ENCODE assay signal across 14 cellular contexts in the genomic region with DNA sequence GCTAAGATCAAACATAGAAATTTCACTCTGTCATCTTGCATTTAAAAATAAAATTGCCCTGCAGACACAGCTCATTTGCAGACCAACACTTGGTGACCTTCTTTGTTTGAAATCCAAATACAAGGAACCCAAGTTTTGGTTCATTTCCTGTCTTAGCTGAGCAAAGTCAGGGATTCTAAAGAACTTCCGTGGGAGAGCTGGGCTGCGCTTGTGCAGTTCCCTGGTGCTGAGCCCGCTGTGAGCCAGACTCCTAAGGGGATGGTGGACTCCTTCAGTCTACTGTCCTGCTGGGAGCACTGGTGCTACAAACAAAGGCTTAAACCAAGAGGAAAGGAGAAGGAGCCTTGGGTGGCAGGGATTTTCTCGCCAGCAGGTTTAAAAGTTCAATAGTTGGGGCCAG.
DNase-seq lines count a peak whose midpoint lies in the region; ATAC-seq and TF ChIP-seq lines count a peak whose summit lies in the region.
"Had no signal": no experiment of that assay in that cellular context is flagged by ENCODE, and none has a peak within 500 bp of the region (broad histone marks: within the 10 kb centered on the region; RNA-seq: fewer than 3 reads in every experiment).

No MANE protein-coding gene starts in this region.

- H3K27ac ChIP-seq in heart right ventricle (peak overlapping the region in 9 of 10 donors; percentile 2 to 92 (median 73)), right atrium auricular region (peak overlapping the region; percentile 26 to 72), neuronal stem cell (replicated peaks; ENCODE audit: low read length) (peak overlapping the region; percentile 52), aorta (ENCODE audit: low read depth in 1 of 2, low read length in 2 of 2) (peak overlapping the region; percentile 79 to 95)
- H3K27ac ChIP-seq: SJSA1 had no signal

- TF ChIP-seq CTCF in heart right ventricle (IDR thresholded peaks at IDR 0.05) (no peak), right atrium auricular region (IDR thresholded peaks at IDR 0.05) (no peak)

- DNase-seq in heart right ventricle (peak in 1 of 2 donors; percentile 36), cardiac septum (ENCODE audit: low spot score) (no peak), right atrium auricular region (ENCODE audit: low spot score) (no peak), neuronal stem cell (ENCODE audit: low spot score) (no peak), aorta (no peak), epidermal melanocyte (ENCODE audit: insufficient read length, low spot score) (no peak), HuH-7 (ENCODE audit: low spot score) (no peak), NCI-H1048 (lab: John Stamatoyannopoulos, UW) (no peak)
- DNase-seq: ACHN; activated naive CD4-positive, alpha-beta T cell; COR-L47; immature natural killer cell had no signal

- H3K4me2 ChIP-seq in neuronal stem cell (ENCODE audit: insufficient read depth, low read length, poor library complexity, severe bottlenecking): no peak overlapping the region

- ATAC-seq in heart right ventricle (peak in 2 of 8 donors; percentile 17 to 18), aorta (ENCODE audit: low FRiP score) (no peak)

- H2AK5ac ChIP-seq in neuronal stem cell (ENCODE audit: low read depth, low read length): peak overlapping the region; percentile 79

- H3K4ac ChIP-seq in neuronal stem cell (ENCODE audit: low read length): peak overlapping the region; percentile 56

- H2BK12ac ChIP-seq in neuronal stem cell (ENCODE audit: low read length): no peak overlapping the region

- H4K91ac ChIP-seq in neuronal stem cell (ENCODE audit: low read depth, low read length, poor library complexity): no peak overlapping the region

- H2BK15ac ChIP-seq in neuronal stem cell (ENCODE audit: low read length): no peak overlapping the region

- H2AFZ ChIP-seq in neuronal stem cell (ENCODE audit: low read length): peak overlapping the region; percentile 21

- H3K4me1 ChIP-seq in heart right ventricle (peaks cover 10 to 57% (median 50%) of the 10 kb centered on the region in 9 donors), right atrium auricular region (peaks cover 0 to 36% of the 10 kb centered on the region in 2 donors), neuronal stem cell (ENCODE audit: control insufficient read depth in 2 of 2, insufficient read depth in 1 of 2, low read depth in 1 of 2, low read length in 2 of 2) (peaks cover 20 to 25% of the 10 kb centered on the region in 2 donors), aorta (ENCODE audit: control insufficient read depth in 1 of 2, insufficient read depth in 2 of 2, low read length in 2 of 2) (peaks cover 2 to 3% of the 10 kb centered on the region in 2 donors)
- H3K4me1 ChIP-seq: HAP-1 had no signal

- H2BK5ac ChIP-seq in neuronal stem cell (ENCODE audit: low read length): no peak overlapping the region

- WGBS in heart right ventricle, 2 donors: 45 to 70% methylated on average over 4 of the region's 4 CpGs
- WGBS in neuronal stem cell (ENCODE audit: extremely low coverage in 2 of 2, insufficient read length in 2 of 2, insufficient replicate concordance in 1 of 2), 2 donors: no CpG with 5 or more reads among the region's 4 CpGs
- WGBS in aorta, 2 donors: 25 to 27% methylated on average over 4 of the region's 4 CpGs

- H3K36me3 ChIP-seq in heart right ventricle (peaks cover 0 to 28% (median 0%) of the 10 kb centered on the region in 9 donors), right atrium auricular region (no peaks in the 10 kb centered on the region), neuronal stem cell (replicated peaks in 1 of 2; ENCODE audit: control insufficient read depth in 2 of 2, insufficient read depth in 2 of 2, low read length in 2 of 2) (peaks cover 2 to 5% of the 10 kb centered on the region in 2 donors), aorta (ENCODE audit: control insufficient read depth in 1 of 2, insufficient read depth in 2 of 2, low read length in 1 of 2) (no peaks in the 10 kb centered on the region)
- H3K36me3 ChIP-seq: HAP-1 had no signal

- H3K27me3 ChIP-seq in heart right ventricle: no peaks in the 10 kb centered on the region
- H3K27me3 ChIP-seq in right atrium auricular region: no peaks in the 10 kb centered on the region
- H3K27me3 ChIP-seq in neuronal stem cell (ENCODE audit: control insufficient read depth in 3 of 3, insufficient read depth in 3 of 3, low read depth in 1 of 3, low read length in 3 of 3): no peaks in the 10 kb centered on the region
- H3K27me3 ChIP-seq in aorta (ENCODE audit: control insufficient read depth in 1 of 2, insufficient read depth in 2 of 2, low read length in 1 of 2): no peaks in the 10 kb centered on the region
- H3K27me3 ChIP-seq: SJSA1 had no signal

- H4K8ac ChIP-seq in neuronal stem cell (ENCODE audit: low read depth, low read length): no peak overlapping the region

- H3K14ac ChIP-seq in neuronal stem cell (ENCODE audit: low read length): no peak overlapping the region

- H3K4me3 ChIP-seq in heart right ventricle: no peak overlapping the region
- no peak overlapping the region for H3K4me3 ChIP-seq in right atrium auricular region
- no peak overlapping the region for H3K4me3 ChIP-seq in neuronal stem cell (ENCODE audit: low read length in 2 of 2)
- H3K4me3 ChIP-seq in aorta (ENCODE audit: low read length in 2 of 2): no peak overlapping the region
- H3K4me3 ChIP-seq: HAP-1, SJSA1 had no signal

- no peak overlapping the region for H2BK120ac ChIP-seq in neuronal stem cell (ENCODE audit: low read depth, low read length)

- no peaks in the 10 kb centered on the region for H3K79me1 ChIP-seq in neuronal stem cell (ENCODE audit: low read depth, low read length)

- no peak overlapping the region for H3K23ac ChIP-seq in neuronal stem cell (ENCODE audit: low read depth, low read length, poor library complexity)

- no peak overlapping the region for H3K9ac ChIP-seq in neuronal stem cell (ENCODE audit: low read depth, low read length, poor library complexity)

- H3K18ac ChIP-seq in neuronal stem cell (ENCODE audit: low read length): peak overlapping the region; percentile 80

- intact Hi-C loops in heart right ventricle (cut with DNase I): loop anchor here in 1 of 10 donors (5.0 kb wide), 1 partner anchor 45 kb away; no protein-coding TSS in a partner anchor
- intact Hi-C loops in cardiac septum (cut with DNase I): no loop called here
- intact Hi-C loops in aorta (cut with DNase I): loop anchor here in 1 of 2 donors (5.0 kb wide), 1 partner anchor 60 kb away; the partner anchor contains the start of gene MYOF

- H3K9me3 ChIP-seq in heart right ventricle: no peaks in the 10 kb centered on the region
- no peaks in the 10 kb centered on the region for H3K9me3 ChIP-seq in right atrium auricular region
- H3K9me3 ChIP-seq in neuronal stem cell (replicated peaks in 1 of 2; ENCODE audit: control insufficient read depth in 2 of 2, insufficient read depth in 1 of 2, low read depth in 1 of 2, low read length in 2 of 2): no peaks in the 10 kb centered on the region
- H3K9me3 ChIP-seq in aorta (ENCODE audit: control insufficient read depth, low read length): no peaks in the 10 kb centered on the region
- H3K9me3 ChIP-seq: HAP-1, SJSA1 had no signal
